ENCODE assay signal across 1 cellular context in the genomic region with DNA sequence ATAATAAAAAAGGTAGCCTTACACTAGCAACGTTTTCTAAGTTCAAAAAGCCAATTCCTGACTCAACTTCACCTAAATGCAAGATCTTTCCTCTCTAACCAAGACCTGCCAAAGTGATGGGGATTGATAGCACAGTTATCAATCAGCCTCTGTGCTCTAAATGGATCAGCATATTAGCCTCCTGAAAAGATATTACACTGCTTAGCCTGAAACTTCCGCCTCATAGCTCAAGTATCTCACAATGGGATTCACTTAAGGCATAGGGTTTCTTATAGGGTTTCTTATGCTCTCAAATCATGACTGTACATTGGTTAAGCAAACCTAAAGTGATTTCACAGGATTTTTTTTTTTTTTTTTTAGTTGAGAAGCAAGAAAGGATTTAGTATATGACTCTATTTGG.
TF ChIP-seq lines count a peak whose summit lies in the region.

No MANE protein-coding gene starts in this region.

TF ChIP-seq in GM23338, 12 proteins besides CTCF, POLR2A, EP300 and RAD21:
- TF ChIP-seq, protein P1, sequence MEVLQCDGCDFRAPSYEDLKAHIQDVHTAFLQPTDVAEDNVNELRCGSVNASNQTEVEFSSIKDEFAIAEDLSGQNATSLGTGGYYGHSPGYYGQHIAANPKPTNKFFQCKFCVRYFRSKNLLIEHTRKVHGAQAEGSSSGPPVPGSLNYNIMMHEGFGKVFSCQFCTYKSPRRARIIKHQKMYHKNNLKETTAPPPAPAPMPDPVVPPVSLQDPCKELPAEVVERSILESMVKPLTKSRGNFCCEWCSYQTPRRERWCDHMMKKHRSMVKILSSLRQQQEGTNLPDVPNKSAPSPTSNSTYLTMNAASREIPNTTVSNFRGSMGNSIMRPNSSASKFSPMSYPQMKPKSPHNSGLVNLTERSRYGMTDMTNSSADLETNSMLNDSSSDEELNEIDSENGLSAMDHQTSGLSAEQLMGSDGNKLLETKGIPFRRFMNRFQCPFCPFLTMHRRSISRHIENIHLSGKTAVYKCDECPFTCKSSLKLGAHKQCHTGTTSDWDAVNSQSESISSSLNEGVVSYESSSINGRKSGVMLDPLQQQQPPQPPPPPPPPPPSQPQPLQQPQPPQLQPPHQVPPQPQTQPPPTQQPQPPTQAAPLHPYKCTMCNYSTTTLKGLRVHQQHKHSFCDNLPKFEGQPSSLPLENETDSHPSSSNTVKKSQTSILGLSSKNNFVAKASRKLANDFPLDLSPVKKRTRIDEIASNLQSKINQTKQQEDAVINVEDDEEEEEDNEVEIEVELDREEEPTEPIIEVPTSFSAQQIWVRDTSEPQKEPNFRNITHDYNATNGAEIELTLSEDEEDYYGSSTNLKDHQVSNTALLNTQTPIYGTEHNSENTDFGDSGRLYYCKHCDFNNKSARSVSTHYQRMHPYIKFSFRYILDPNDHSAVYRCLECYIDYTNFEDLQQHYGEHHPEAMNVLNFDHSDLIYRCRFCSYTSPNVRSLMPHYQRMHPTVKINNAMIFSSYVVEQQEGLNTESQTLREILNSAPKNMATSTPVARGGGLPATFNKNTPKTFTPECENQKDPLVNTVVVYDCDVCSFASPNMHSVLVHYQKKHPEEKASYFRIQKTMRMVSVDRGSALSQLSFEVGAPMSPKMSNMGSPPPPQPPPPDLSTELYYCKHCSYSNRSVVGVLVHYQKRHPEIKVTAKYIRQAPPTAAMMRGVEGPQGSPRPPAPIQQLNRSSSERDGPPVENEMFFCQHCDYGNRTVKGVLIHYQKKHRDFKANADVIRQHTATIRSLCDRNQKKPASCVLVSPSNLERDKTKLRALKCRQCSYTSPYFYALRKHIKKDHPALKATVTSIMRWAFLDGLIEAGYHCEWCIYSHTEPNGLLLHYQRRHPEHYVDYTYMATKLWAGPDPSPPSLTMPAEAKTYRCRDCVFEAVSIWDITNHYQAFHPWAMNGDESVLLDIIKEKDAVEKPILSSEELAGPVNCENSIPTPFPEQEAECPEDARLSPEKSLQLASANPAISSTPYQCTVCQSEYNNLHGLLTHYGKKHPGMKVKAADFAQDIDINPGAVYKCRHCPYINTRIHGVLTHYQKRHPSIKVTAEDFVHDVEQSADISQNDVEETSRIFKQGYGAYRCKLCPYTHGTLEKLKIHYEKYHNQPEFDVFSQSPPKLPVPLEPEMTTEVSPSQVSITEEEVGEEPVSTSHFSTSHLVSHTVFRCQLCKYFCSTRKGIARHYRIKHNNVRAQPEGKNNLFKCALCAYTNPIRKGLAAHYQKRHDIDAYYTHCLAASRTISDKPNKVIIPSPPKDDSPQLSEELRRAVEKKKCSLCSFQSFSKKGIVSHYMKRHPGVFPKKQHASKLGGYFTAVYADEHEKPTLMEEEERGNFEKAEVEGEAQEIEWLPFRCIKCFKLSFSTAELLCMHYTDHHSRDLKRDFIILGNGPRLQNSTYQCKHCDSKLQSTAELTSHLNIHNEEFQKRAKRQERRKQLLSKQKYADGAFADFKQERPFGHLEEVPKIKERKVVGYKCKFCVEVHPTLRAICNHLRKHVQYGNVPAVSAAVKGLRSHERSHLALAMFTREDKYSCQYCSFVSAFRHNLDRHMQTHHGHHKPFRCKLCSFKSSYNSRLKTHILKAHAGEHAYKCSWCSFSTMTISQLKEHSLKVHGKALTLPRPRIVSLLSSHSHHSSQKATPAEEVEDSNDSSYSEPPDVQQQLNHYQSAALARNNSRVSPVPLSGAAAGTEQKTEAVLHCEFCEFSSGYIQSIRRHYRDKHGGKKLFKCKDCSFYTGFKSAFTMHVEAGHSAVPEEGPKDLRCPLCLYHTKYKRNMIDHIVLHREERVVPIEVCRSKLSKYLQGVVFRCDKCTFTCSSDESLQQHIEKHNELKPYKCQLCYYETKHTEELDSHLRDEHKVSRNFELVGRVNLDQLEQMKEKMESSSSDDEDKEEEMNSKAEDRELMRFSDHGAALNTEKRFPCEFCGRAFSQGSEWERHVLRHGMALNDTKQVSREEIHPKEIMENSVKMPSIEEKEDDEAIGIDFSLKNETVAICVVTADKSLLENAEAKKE (CRISPR knock-in tag; IDR thresholded peaks at IDR 0.05) = no peak
- TF ChIP-seq, protein P2, sequence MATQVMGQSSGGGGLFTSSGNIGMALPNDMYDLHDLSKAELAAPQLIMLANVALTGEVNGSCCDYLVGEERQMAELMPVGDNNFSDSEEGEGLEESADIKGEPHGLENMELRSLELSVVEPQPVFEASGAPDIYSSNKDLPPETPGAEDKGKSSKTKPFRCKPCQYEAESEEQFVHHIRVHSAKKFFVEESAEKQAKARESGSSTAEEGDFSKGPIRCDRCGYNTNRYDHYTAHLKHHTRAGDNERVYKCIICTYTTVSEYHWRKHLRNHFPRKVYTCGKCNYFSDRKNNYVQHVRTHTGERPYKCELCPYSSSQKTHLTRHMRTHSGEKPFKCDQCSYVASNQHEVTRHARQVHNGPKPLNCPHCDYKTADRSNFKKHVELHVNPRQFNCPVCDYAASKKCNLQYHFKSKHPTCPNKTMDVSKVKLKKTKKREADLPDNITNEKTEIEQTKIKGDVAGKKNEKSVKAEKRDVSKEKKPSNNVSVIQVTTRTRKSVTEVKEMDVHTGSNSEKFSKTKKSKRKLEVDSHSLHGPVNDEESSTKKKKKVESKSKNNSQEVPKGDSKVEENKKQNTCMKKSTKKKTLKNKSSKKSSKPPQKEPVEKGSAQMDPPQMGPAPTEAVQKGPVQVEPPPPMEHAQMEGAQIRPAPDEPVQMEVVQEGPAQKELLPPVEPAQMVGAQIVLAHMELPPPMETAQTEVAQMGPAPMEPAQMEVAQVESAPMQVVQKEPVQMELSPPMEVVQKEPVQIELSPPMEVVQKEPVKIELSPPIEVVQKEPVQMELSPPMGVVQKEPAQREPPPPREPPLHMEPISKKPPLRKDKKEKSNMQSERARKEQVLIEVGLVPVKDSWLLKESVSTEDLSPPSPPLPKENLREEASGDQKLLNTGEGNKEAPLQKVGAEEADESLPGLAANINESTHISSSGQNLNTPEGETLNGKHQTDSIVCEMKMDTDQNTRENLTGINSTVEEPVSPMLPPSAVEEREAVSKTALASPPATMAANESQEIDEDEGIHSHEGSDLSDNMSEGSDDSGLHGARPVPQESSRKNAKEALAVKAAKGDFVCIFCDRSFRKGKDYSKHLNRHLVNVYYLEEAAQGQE (IDR thresholded peaks at IDR 0.05; ENCODE audit: unreplicated experiment) = no peak
- TF ChIP-seq CREB1 (CRISPR knock-in tag; IDR thresholded peaks at IDR 0.05; ENCODE audit: low read depth) (no peak), STAT1 (IDR thresholded peaks at IDR 0.05; ENCODE audit: unreplicated experiment) (no peak)
TF ChIP-seq in GM23338: peak in this region for 0.
